ENCODE assay signal across 16 cellular contexts in the genomic region with DNA sequence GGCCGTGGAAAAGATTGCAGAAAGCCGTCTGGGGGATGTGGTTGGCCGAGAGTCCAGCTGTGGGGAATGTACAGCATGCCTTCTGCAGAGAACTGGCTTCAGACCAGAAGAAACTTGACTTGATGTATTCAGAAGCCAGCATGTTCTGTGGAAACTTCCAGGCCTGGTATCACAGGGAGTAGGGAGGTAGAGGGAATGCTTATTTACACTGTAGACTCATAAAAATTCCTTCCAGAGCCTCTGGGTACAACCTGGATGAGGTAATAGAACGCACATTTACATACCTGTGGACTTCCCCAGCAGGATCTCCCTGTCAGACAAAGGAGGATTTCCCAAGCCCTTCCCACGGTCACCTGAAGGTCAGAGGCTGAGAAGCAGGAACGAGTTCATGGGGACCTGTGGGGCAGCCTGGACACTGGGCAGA. TPM values are rescaled to one million over a fixed set of nuclear protein-coding genes. Genes with fewer than 3 reads are reported as not detected.
DNase-seq lines count a peak whose midpoint lies in the region; ATAC-seq, FAIRE-seq and TF ChIP-seq lines count a peak whose summit lies in the region.
"Had no signal": no experiment of that assay in that cellular context is flagged by ENCODE, and none has a peak within 500 bp of the region (broad histone marks: within the 10 kb centered on the region; RNA-seq: fewer than 3 reads in every experiment).

No MANE protein-coding gene starts in this region.

- H3K27me3 ChIP-seq in IMR-90 (ENCODE audit: control insufficient read depth, insufficient read depth, low read length), result no peaks in the 10 kb centered on the region
- no peaks in the 10 kb centered on the region for H3K27me3 ChIP-seq in bronchial epithelial cell (ENCODE audit: control insufficient read depth, insufficient read depth, low read length)
- H3K27me3 ChIP-seq: cardiac muscle cell, gastrocnemius medialis, MG63 had no signal

- no peak overlapping the region for H3K4me3 ChIP-seq in IMR-90 (ENCODE audit: insufficient read depth, low read depth, low read length)
- H3K4me3 ChIP-seq in bronchial epithelial cell (ENCODE audit: low read depth, low read length), result no peak overlapping the region
- H3K4me3 ChIP-seq: cardiac muscle cell, gastrocnemius medialis, lung, MG63 had no signal

- H2BK20ac ChIP-seq in IMR-90 (ENCODE audit: low read depth, low read length), result no peak overlapping the region

- H3K14ac ChIP-seq in IMR-90 (replicated peaks; ENCODE audit: low read depth, low read length), result no peak overlapping the region

- no peaks in the 10 kb centered on the region for H3K79me1 ChIP-seq in IMR-90 (ENCODE audit: low read depth in 1 of 2, low read length in 2 of 2)

- no peak overlapping the region; the same call in 1 of the 2 replicates for H3K27ac ChIP-seq in IMR-90 (ENCODE audit: insufficient read depth, low read length)
- H3K27ac ChIP-seq: cardiac muscle cell, gastrocnemius medialis had no signal

- H2BK120ac ChIP-seq in IMR-90 (ENCODE audit: low read depth, low read length), result no peak overlapping the region

- DNase-seq in IMR-90 (peak; percentile 58), bronchial epithelial cell (ENCODE audit: low read depth) (peak; percentile 21), islet precursor cell (peak; percentile 97), smooth muscle cell of the brain vasculature (ENCODE audit: low read depth, low spot score) (peak; percentile 86)
- no peak for DNase-seq in activated CD4-positive, alpha-beta T cell treated with anti-CD3 and anti-CD28 coated beads for 4 hours
- DNase-seq in stimulated activated CD4-positive, alpha-beta T cell treated with anti-CD3 and anti-CD28 coated beads, Interleukin-4, amount 100 ng/mL, for 4 hours, result no peak
- DNase-seq: activated CD4-positive, CD25-positive, alpha-beta regulatory T cell; COR-L47; gastrocnemius medialis; MG63; SHP77 treated with DMSO at 0.1 percent for 48 hours; small intestine had no signal

- CTCF ChIA-PET in IMR-90 (lab: Yijun Ruan, JAX), result no interaction called here

- no peak overlapping the region for H3K18ac ChIP-seq in IMR-90 (ENCODE audit: low read depth, low read length)

- no peak overlapping the region for H3K4ac ChIP-seq in IMR-90 (ENCODE audit: low read depth, low read length)

- peaks cover 2% of the 10 kb centered on the region; the same call in 1 of the 2 replicates for H3K4me1 ChIP-seq in IMR-90 (ENCODE audit: control insufficient read depth, insufficient read depth, low read length)
- H3K4me1 ChIP-seq: gastrocnemius medialis had no signal

- BruUV-seq in IMR-90 (replicated peaks; lab: Mats Ljungman, UMichigan), result no TSS peak

- H3K23ac ChIP-seq in IMR-90 (ENCODE audit: low read depth, low read length), result no peak overlapping the region

- H2BK5ac ChIP-seq in IMR-90 (ENCODE audit: low read depth, low read length, poor library complexity, severe bottlenecking), result no peak overlapping the region

- 40% methylated on average over 2 of the region's 6 CpGs; no CpG with 5 or more reads in 1 of the 2 experiments for WGBS in IMR-90 (ENCODE audit: extremely low coverage in 2 of 2, insufficient read length in 1 of 2), 2 experiments

- TF ChIP-seq POLR2A in IMR-90 (IDR thresholded peaks at IDR 0.05; ENCODE audit: low read depth, low read length), result no peak

- peak overlapping the region; percentile 23 for H2AFZ ChIP-seq in IMR-90 (replicated peaks; ENCODE audit: low read length, poor library complexity)

- no peaks in the 10 kb centered on the region for H4K20me1 ChIP-seq in IMR-90 (ENCODE audit: insufficient read depth, low read length)

- no peak for TF ChIP-seq CTCF in IMR-90 (conservative IDR thresholded peaks at IDR 0.05; ENCODE audit: low read depth, low read length)
- TF ChIP-seq CTCF in bronchial epithelial cell (IDR thresholded peaks at IDR 0.05; ENCODE audit: insufficient read depth, low read length, severe bottlenecking), result no peak

- H3K9me3 ChIP-seq in IMR-90 (ENCODE audit: control insufficient read depth, insufficient read depth, low read length), result peaks cover 6% of the 10 kb centered on the region

- dilution Hi-C loops in IMR-90 (cut with HindIII; ENCODE audit: low sequenced_read_pairs, unreplicated experiment), result no loop called here

- H2BK15ac ChIP-seq in IMR-90 (ENCODE audit: low read depth, low read length), result no peak overlapping the region

- H2AK9ac ChIP-seq in IMR-90 (replicated peaks; ENCODE audit: low read depth, low read length, poor library complexity), result no peak overlapping the region

- no peaks in the 10 kb centered on the region for H3K36me3 ChIP-seq in IMR-90 (ENCODE audit: control insufficient read depth, insufficient read depth, low read length)
- no peaks in the 10 kb centered on the region for H3K36me3 ChIP-seq in bronchial epithelial cell (ENCODE audit: control insufficient read depth, insufficient read depth, low read length)
- H3K36me3 ChIP-seq: cardiac muscle cell, gastrocnemius medialis, MG63 had no signal

- H3K9ac ChIP-seq in IMR-90 (ENCODE audit: low read depth, low read length), result no peak overlapping the region

- peak; percentile 85 for ATAC-seq in IMR-90 (ENCODE audit: low read depth)
- no peak for ATAC-seq in HG03175 (IDR thresholded peaks at IDR 0.05; ENCODE audit: unreplicated experiment)
- ATAC-seq in GM21825 (IDR thresholded peaks at IDR 0.05; ENCODE audit: unreplicated experiment), result no peak
- ATAC-seq: gastrocnemius medialis had no signal

- H2AK5ac ChIP-seq in IMR-90 (ENCODE audit: low read depth, low read length), result no peak overlapping the region

- H3K4me2 ChIP-seq in IMR-90 (ENCODE audit: low read depth, low read length), result no peak overlapping the region

- no peak overlapping the region for H3K56ac ChIP-seq in IMR-90 (ENCODE audit: extremely low read depth, insufficient read depth, low read length)

- FAIRE-seq in bronchial epithelial cell (lab: Jason Lieb, UNC), result no peak
- FAIRE-seq: small intestine had no signal

- intact Hi-C loops in IMR-90 (cut with micrococcal nuclease), result no loop called here

- no peaks in the 10 kb centered on the region for H3K9me1 ChIP-seq in IMR-90 (ENCODE audit: insufficient read depth, low read length)

- TF ChIP-seq RAD21 in IMR-90 (IDR thresholded peaks at IDR 0.05; ENCODE audit: low read length), result no peak

- H4K8ac ChIP-seq in IMR-90 (ENCODE audit: low read depth in 2 of 2, low read length in 2 of 2), result no peak overlapping the region

- in situ Hi-C loops in IMR-90 (cut with MboI; ENCODE audit: low sequenced_read_pairs), result no loop called here

- POLR2A ChIA-PET in IMR-90 (lab: Charles Lee; ENCODE audit: unreplicated experiment), result no interaction called here

- H4K5ac ChIP-seq in IMR-90 (ENCODE audit: low read depth, low read length), result no peak overlapping the region

- H4K91ac ChIP-seq in IMR-90 (ENCODE audit: insufficient read depth, low read depth, low read length), result no peak overlapping the region

TF ChIP-seq in IMR-90, 13 proteins besides CTCF, POLR2A, EP300 and RAD21:
- TF ChIP-seq BHLHE40 (IDR thresholded peaks at IDR 0.05; ENCODE audit: low read depth, low read length), result no peak
- TF ChIP-seq SMC3 (IDR thresholded peaks at IDR 0.05; ENCODE audit: low read depth, low read length), result no peak
- TF ChIP-seq RFX5 (IDR thresholded peaks at IDR 0.05; ENCODE audit: low read depth, low read length), result no peak
- no peak for TF ChIP-seq MAFK (IDR thresholded peaks at IDR 0.05; ENCODE audit: low read depth, low read length)
- no peak for TF ChIP-seq NFE2L2 (IDR thresholded peaks at IDR 0.05; ENCODE audit: low read depth, low read length)
- TF ChIP-seq, protein P1, sequence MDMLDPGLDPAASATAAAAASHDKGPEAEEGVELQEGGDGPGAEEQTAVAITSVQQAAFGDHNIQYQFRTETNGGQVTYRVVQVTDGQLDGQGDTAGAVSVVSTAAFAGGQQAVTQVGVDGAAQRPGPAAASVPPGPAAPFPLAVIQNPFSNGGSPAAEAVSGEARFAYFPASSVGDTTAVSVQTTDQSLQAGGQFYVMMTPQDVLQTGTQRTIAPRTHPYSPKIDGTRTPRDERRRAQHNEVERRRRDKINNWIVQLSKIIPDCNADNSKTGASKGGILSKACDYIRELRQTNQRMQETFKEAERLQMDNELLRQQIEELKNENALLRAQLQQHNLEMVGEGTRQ (IDR thresholded peaks at IDR 0.05; ENCODE audit: low read depth, low read length), result no peak
- TF ChIP-seq CHD1 (IDR thresholded peaks at IDR 0.05; ENCODE audit: low read depth, low read length), result no peak
- no peak for TF ChIP-seq RCOR1 (IDR thresholded peaks at IDR 0.05; ENCODE audit: insufficient replicate concordance, low read length)
- no peak for TF ChIP-seq FOS (IDR thresholded peaks at IDR 0.05; ENCODE audit: low read depth, low read length)
- no peak for TF ChIP-seq MAZ (IDR thresholded peaks at IDR 0.05; ENCODE audit: borderline replicate concordance, low read depth, low read length)
- no peak for TF ChIP-seq MXI1 (IDR thresholded peaks at IDR 0.05; ENCODE audit: borderline replicate concordance, low read depth, low read length)
- TF ChIP-seq, protein P2, sequence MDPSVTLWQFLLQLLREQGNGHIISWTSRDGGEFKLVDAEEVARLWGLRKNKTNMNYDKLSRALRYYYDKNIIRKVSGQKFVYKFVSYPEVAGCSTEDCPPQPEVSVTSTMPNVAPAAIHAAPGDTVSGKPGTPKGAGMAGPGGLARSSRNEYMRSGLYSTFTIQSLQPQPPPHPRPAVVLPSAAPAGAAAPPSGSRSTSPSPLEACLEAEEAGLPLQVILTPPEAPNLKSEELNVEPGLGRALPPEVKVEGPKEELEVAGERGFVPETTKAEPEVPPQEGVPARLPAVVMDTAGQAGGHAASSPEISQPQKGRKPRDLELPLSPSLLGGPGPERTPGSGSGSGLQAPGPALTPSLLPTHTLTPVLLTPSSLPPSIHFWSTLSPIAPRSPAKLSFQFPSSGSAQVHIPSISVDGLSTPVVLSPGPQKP (IDR thresholded peaks at IDR 0.05; ENCODE audit: borderline replicate concordance, low read depth, low read length), result no peak
- no peak for TF ChIP-seq CEBPB (IDR thresholded peaks at IDR 0.05; ENCODE audit: low read depth, low read length)

RNA-seq across cellular contexts. Expression of a gene that starts 11.8 kb away (rescaled TPM):
- total RNA-seq in IMR-90 (2012; rRNA removed), result 5.0 and 6.4 TPM in 2 replicates
- 4.1 and 4.6 TPM in 2 replicates for polyA plus RNA-seq in IMR-90 (2012; rRNA removed)
- polyA plus RNA-seq in IMR-90 (2012; cell fraction: cytosol; rRNA removed), result 2.3 and 4.1 TPM in 2 replicates
- polyA plus RNA-seq in IMR-90 (2012; cell fraction: nucleus; rRNA removed; ENCODE audit: low replicate concordance), result 3.2 and 5.9 TPM in 2 replicates
- 1.1 and 1.7 TPM in 2 replicates for total RNA-seq in bronchial epithelial cell

Comparison
In these comparisons a context has a peak if more than half of its experiments do, and no peak if none do; other contexts are left out.
1. DNase-seq: peak in IMR-90 (single experiment), bronchial epithelial cell (single experiment), islet precursor cell (single experiment) and smooth muscle cell of the brain vasculature (single experiment); none in activated CD4-positive, alpha-beta T cell treated with anti-CD3 and anti-CD28 coated beads for 4 hours (0 of 2) and stimulated activated CD4-positive, alpha-beta T cell treated with anti-CD3 and anti-CD28 coated beads, Interleukin-4, amount 100 ng/mL, for 4 hours (0 of 2).